Comparison of ENCODE assay signal across 8 cellular contexts in genomic region chr22:31160328-31160978, GRCh38. TPM values are rescaled to one million over a fixed set of nuclear protein-coding genes. Genes with fewer than 3 reads are reported as not detected.
DNase-seq lines count a peak whose midpoint lies in the region; ATAC-seq and TF ChIP-seq lines count a peak whose summit lies in the region.

No MANE protein-coding gene starts in this region.

- H3K4me1 ChIP-seq in right atrium auricular region: peaks cover 0 to 32% of the 10 kb centered on the region in 2 donors

- peaks cover under 1% of the 10 kb centered on the region for H3K36me3 ChIP-seq in right atrium auricular region

- no peaks in the 10 kb centered on the region for H3K9me3 ChIP-seq in right atrium auricular region

- no peaks in the 10 kb centered on the region for H3K27me3 ChIP-seq in right atrium auricular region

- H3K27ac ChIP-seq in right atrium auricular region: peak overlapping the region; percentile 92

- ATAC-seq in activated naive CD4-positive, alpha-beta T cell treated with anti-CD3 and anti-CD28 coated beads, Interleukin-2, amount 50 U/mL, for 72 hours: peak; percentile 49 to 54

- no peak for TF ChIP-seq CTCF in right atrium auricular region (IDR thresholded peaks at IDR 0.05)

- H3K36me3 Mint-ChIP-seq in activated naive CD4-positive, alpha-beta T cell treated with anti-CD3 and anti-CD28 coated beads, Interleukin-2, amount 50 U/mL, for 72 hours: peaks cover 6 to 17% of the 10 kb centered on the region in 2 donors

- peak overlapping the region; percentile 98 to 99 for H3K27ac Mint-ChIP-seq in activated naive CD4-positive, alpha-beta T cell treated with anti-CD3 and anti-CD28 coated beads, Interleukin-2, amount 50 U/mL, for 72 hours

- DNase-seq in NCI-H748 (lab: John Stamatoyannopoulos, UW; ENCODE audit: unreplicated experiment): peak; percentile 13
- no peak for DNase-seq in NCI-H748 treated with DMSO at 0.1 percent for 48 hours (lab: John Stamatoyannopoulos, UW)
- DNase-seq in HPDE6-E6E7 (ENCODE audit: extremely low spot score): peak; percentile 45
- DNase-seq in activated naive CD4-positive, alpha-beta T cell treated with anti-CD3 and anti-CD28 coated beads, Interleukin-2, amount 50 U/mL, for 72 hours (ENCODE audit: low spot score in 2 of 2): peak in 1 of 2 donors; percentile 24
- no peak for DNase-seq in right atrium auricular region (ENCODE audit: low spot score)
- DNase-seq in skeletal muscle cell (ENCODE audit: low read depth): no peak
- no peak for DNase-seq in NK-92 (lab: John Stamatoyannopoulos, UW; ENCODE audit: unreplicated experiment)
- DNase-seq in mesenteric fat pad (ENCODE audit: low spot score): no peak

- H3K4me3 ChIP-seq in right atrium auricular region: peak overlapping the region; percentile 79 to 97
- H3K4me3 ChIP-seq in skeletal muscle cell (ENCODE audit: low read depth, low read length): peak overlapping the region; percentile 64

- H3K9me3 Mint-ChIP-seq in activated naive CD4-positive, alpha-beta T cell treated with anti-CD3 and anti-CD28 coated beads, Interleukin-2, amount 50 U/mL, for 72 hours: peaks cover 0 to 7% of the 10 kb centered on the region in 2 donors

RNA-seq across cellular contexts. Expression of gene RNF185, which starts 0.5 kb away (rescaled TPM):
- total RNA-seq in activated naive CD4-positive, alpha-beta T cell treated with anti-CD3 and anti-CD28 coated beads, Interleukin-2, amount 50 U/mL, for 72 hours: 10 to 100 TPM; 14.5 to 23.9 TPM
- total RNA-seq in right atrium auricular region: 10 to 100 TPM; 17.6 to 26.8 TPM
- total RNA-seq in mesenteric fat pad: 39.0 TPM

RNA-seq across cellular contexts. Expression of gene PLA2G3, which starts 20.1 kb away (rescaled TPM):
- total RNA-seq in activated naive CD4-positive, alpha-beta T cell treated with anti-CD3 and anti-CD28 coated beads, Interleukin-2, amount 50 U/mL, for 72 hours: not detected
- not detected for total RNA-seq in right atrium auricular region
- total RNA-seq in mesenteric fat pad: not detected

RNA-seq across cellular contexts. Expression of gene INPP5J, which starts 37.7 kb away (rescaled TPM):
- under 1 TPM; 0.32 to 0.43 TPM for total RNA-seq in activated naive CD4-positive, alpha-beta T cell treated with anti-CD3 and anti-CD28 coated beads, Interleukin-2, amount 50 U/mL, for 72 hours
- total RNA-seq in right atrium auricular region (10 to 100 TPM; 17.6 to 26.3 TPM), mesenteric fat pad (0.19 TPM)

RNA-seq across cellular contexts. Expression of gene LIMK2, which starts 51.6 kb away (rescaled TPM):
- 10 to 100 TPM; 46.8 to 66.2 TPM for total RNA-seq in activated naive CD4-positive, alpha-beta T cell treated with anti-CD3 and anti-CD28 coated beads, Interleukin-2, amount 50 U/mL, for 72 hours
- total RNA-seq in right atrium auricular region (1 to 10 TPM; 7.5 to 9.8 TPM), mesenteric fat pad (52.1 TPM)

RNA-seq across cellular contexts. Expression of gene SELENOM, which starts 53.1 kb away (rescaled TPM):
- 10 to 100 TPM in 1 of 2 donors, 1 to 10 TPM in 1; 7.0 to 10.2 TPM for total RNA-seq in activated naive CD4-positive, alpha-beta T cell treated with anti-CD3 and anti-CD28 coated beads, Interleukin-2, amount 50 U/mL, for 72 hours
- total RNA-seq in right atrium auricular region (100 to 1,000 TPM; 133 to 358 TPM), mesenteric fat pad (160 TPM)

Comparison
In these comparisons a context has a peak if more than half of its experiments do, and no peak if none do; other contexts are left out.
1. DNase-seq: peak in NCI-H748 (single experiment) and HPDE6-E6E7 (single experiment); none in NCI-H748 treated with DMSO at 0.1 percent for 48 hours (single experiment), right atrium auricular region (single experiment), skeletal muscle cell (single experiment), NK-92 (single experiment) and mesenteric fat pad (single experiment).
2. RNA of gene INPP5J, which starts 37.7 kb away (total RNA-seq): 17.6 to 26.3 TPM in right atrium auricular region; 0.32 to 0.43 TPM in activated naive CD4-positive, alpha-beta T cell treated with anti-CD3 and anti-CD28 coated beads, Interleukin-2, amount 50 U/mL, for 72 hours and 0.19 TPM in mesenteric fat pad (single experiment); every median in the first group is over 10 times any median in the second.